In genomic region chr20:33676121-33676520, GRCh38 we compare ENCODE assay signal across 13 cellular contexts. TPM values are rescaled to one million over a fixed set of nuclear protein-coding genes. Genes with fewer than 3 reads are reported as not detected.
DNase-seq lines count a peak whose midpoint lies in the region; ATAC-seq and TF ChIP-seq lines count a peak whose summit lies in the region.
"Had no signal": no experiment of that assay in that cellular context is flagged by ENCODE, and none has a peak within 500 bp of the region (broad histone marks: within the 10 kb centered on the region; RNA-seq: fewer than 3 reads in every experiment).

No MANE protein-coding gene starts in this region.

- H3K4me3 Mint-ChIP-seq in MCF 10A (ENCODE audit: unreplicated experiment) = no peak overlapping the region
- H3K4me3 Mint-ChIP-seq in naive thymus-derived CD4-positive, alpha-beta T cell = peak overlapping the region in 6 of 10 donors; percentile 17 to 70 (median 50)

- no peak overlapping the region for H3K27ac Mint-ChIP-seq in MCF 10A (ENCODE audit: low read depth, unreplicated experiment)
- peak overlapping the region in 4 of 9 donors; percentile 14 to 63 (median 54) for H3K27ac Mint-ChIP-seq in naive thymus-derived CD4-positive, alpha-beta T cell

- H3K36me3 ChIP-seq in breast epithelium (no peaks in the 10 kb centered on the region), upper lobe of left lung (no peaks in the 10 kb centered on the region), SK-N-SH (replicated peaks in 1 of 2; ENCODE audit: control insufficient read depth in 1 of 2, insufficient read depth in 2 of 2, low read length in 1 of 2) (peaks cover 0 to 4% of the 10 kb centered on the region in 2 experiments)
- no peaks in the 10 kb centered on the region for H3K36me3 ChIP-seq in naive thymus-derived CD4-positive, alpha-beta T cell (ENCODE audit: control insufficient read depth in 2 of 3, insufficient read depth in 3 of 3, low read length in 3 of 3)

- no peak for DNase-seq in breast epithelium (ENCODE audit: low spot score in 2 of 2)
- no peak for DNase-seq in MCF 10A (ENCODE audit: unreplicated experiment)
- DNase-seq in naive thymus-derived CD4-positive, alpha-beta T cell = no peak
- no peak for DNase-seq in upper lobe of left lung
- no peak for DNase-seq in activated effector memory CD4-positive, alpha-beta T cell treated with anti-CD3 and anti-CD28 coated beads, Interleukin-2, amount 50 U/mL, for 16 hours
- DNase-seq in SK-N-SH = no peak
- no peak for DNase-seq in NCI-H2171 treated with DMSO at 0.1 percent for 48 hours (lab: John Stamatoyannopoulos, UW)
- DNase-seq: GF-D8, naive B cell, NCI-H1092, NCI-H526 had no signal

- H3K27me3 ChIP-seq in breast epithelium (no peaks in the 10 kb centered on the region), upper lobe of left lung (no peaks in the 10 kb centered on the region), SK-N-SH (ENCODE audit: insufficient read depth) (no peaks in the 10 kb centered on the region)
- H3K27me3 ChIP-seq in naive thymus-derived CD4-positive, alpha-beta T cell (ENCODE audit: control insufficient read depth in 2 of 2, insufficient read depth in 2 of 2, low read length in 2 of 2) = no peaks in the 10 kb centered on the region
- H3K27me3 ChIP-seq: SJSA1 had no signal

- H3K9ac ChIP-seq in SK-N-SH = no peak overlapping the region

- H3K4me1 Mint-ChIP-seq in MCF 10A (ENCODE audit: insufficient read depth, unreplicated experiment) = peaks cover 19% of the 10 kb centered on the region
- H3K4me1 Mint-ChIP-seq in naive thymus-derived CD4-positive, alpha-beta T cell = peaks cover 34 to 80% (median 56%) of the 10 kb centered on the region in 7 donors

- no peaks in the 10 kb centered on the region for H3K9me2 ChIP-seq in SK-N-SH

- intact Hi-C loops in breast epithelium (cut with DNase I; ENCODE audit: low total_unique reads) = no loop called here
- intact Hi-C loops in MCF 10A (cut with micrococcal nuclease) = no loop called here
- intact Hi-C loops in naive thymus-derived CD4-positive, alpha-beta T cell (cut with micrococcal nuclease) = no loop called here

- no peak for TF ChIP-seq POLR2A in breast epithelium (IDR thresholded peaks at IDR 0.05)
- no peak for TF ChIP-seq POLR2A in upper lobe of left lung (IDR thresholded peaks at IDR 0.05)

- TF ChIP-seq CTCF in breast epithelium (IDR thresholded peaks at IDR 0.05) = no peak
- no peak for TF ChIP-seq CTCF in MCF 10A (IDR thresholded peaks at IDR 0.05; ENCODE audit: unreplicated experiment)
- TF ChIP-seq CTCF in upper lobe of left lung (IDR thresholded peaks at IDR 0.05) = no peak
- no peak for TF ChIP-seq CTCF in SK-N-SH (IDR thresholded peaks at IDR 0.05)

- H3K27me3 Mint-ChIP-seq in MCF 10A (ENCODE audit: insufficient read depth, unreplicated experiment) = no peaks in the 10 kb centered on the region
- H3K27me3 Mint-ChIP-seq in naive thymus-derived CD4-positive, alpha-beta T cell = no peaks in the 10 kb centered on the region
- H3K27me3 Mint-ChIP-seq: naive B cell had no signal

- no peak overlapping the region for H3K4me2 ChIP-seq in SK-N-SH

- no peaks in the 10 kb centered on the region for H3K9me3 Mint-ChIP-seq in MCF 10A (ENCODE audit: unreplicated experiment)
- no peaks in the 10 kb centered on the region for H3K9me3 Mint-ChIP-seq in naive thymus-derived CD4-positive, alpha-beta T cell
- H3K9me3 Mint-ChIP-seq: naive B cell had no signal

- H3K4me1 ChIP-seq in breast epithelium (peaks cover 0 to 4% of the 10 kb centered on the region in 2 donors), upper lobe of left lung (peaks cover 19 to 44% (median 41%) of the 10 kb centered on the region in 4 donors), SK-N-SH (ENCODE audit: control insufficient read depth in 1 of 2, insufficient read depth in 2 of 2, low read depth in 1 of 2, low read length in 1 of 2) (peaks cover 8 to 28% of the 10 kb centered on the region in 2 experiments; a peak in 2 of 4 replicates)
- H3K4me1 ChIP-seq in naive thymus-derived CD4-positive, alpha-beta T cell (ENCODE audit: control insufficient read depth in 2 of 2, insufficient read depth in 2 of 2, low read length in 2 of 2) = peaks cover 23 to 46% of the 10 kb centered on the region in 2 donors

- no peak overlapping the region for H2AFZ ChIP-seq in SK-N-SH (ENCODE audit: low read depth)

- H3K79me2 ChIP-seq in SK-N-SH (ENCODE audit: insufficient read depth) = peaks cover 10% of the 10 kb centered on the region; the same call in 1 of the 2 replicates

- CTCF ChIA-PET in MCF 10A (lab: Yijun Ruan, JAX) (interaction anchor here (3.7 kb wide), 1 partner anchor 8 kb away, joined by 19 read pairs; the partner anchor contains the start of gene ACTL10), SK-N-SH (lab: Yijun Ruan, JAX) (interaction anchor here (1.2 to 2.1 kb wide), 2 partner anchors 9 to 56 kb away, joined by 5 read pairs; partner anchors contain the start of genes ACTL10 and ZNF341)
- CTCF ChIA-PET in naive thymus-derived CD4-positive, alpha-beta T cell (lab: Charles Lee) = interaction anchor here (1.0 kb wide), 1 partner anchor 9 kb away, joined by 3 read pairs; no protein-coding TSS in a partner anchor

- H3K4me3 ChIP-seq in breast epithelium (no peak overlapping the region), upper lobe of left lung (no peak overlapping the region), SK-N-SH (ENCODE audit: low read depth in 2 of 2, low read length in 1 of 2) (no peak overlapping the region)
- no peak overlapping the region for H3K4me3 ChIP-seq in naive thymus-derived CD4-positive, alpha-beta T cell (ENCODE audit: low read length)
- H3K4me3 ChIP-seq: SJSA1 had no signal

- POLR2A ChIA-PET in MCF 10A (lab: Yijun Ruan, JAX) = interaction anchor here (0.8 to 1.9 kb wide), 3 partner anchors 135 to 275 kb away, joined by 3 to 7 read pairs (median 3); partner anchors contain the start of genes CBFA2T2, CDK5RAP1 and CHMP4B
- POLR2A ChIA-PET in naive thymus-derived CD4-positive, alpha-beta T cell (lab: Charles Lee) = interaction anchor here (4.8 kb wide), 1 partner anchor 13 kb away, joined by 32 read pairs; the partner anchor contains the start of gene C20orf144
- POLR2A ChIA-PET in SK-N-SH (lab: Yijun Ruan, JAX) = interaction anchor here (1.7 kb wide), 1 partner anchor 9 kb away, joined by 7 read pairs; no protein-coding TSS in a partner anchor

- peak overlapping the region; percentile 84 to 93 for H3K27ac ChIP-seq in breast epithelium
- peak overlapping the region; percentile 65 for H3K27ac ChIP-seq in adipose tissue (ENCODE audit: low read depth, low read length)
- H3K27ac ChIP-seq in naive thymus-derived CD4-positive, alpha-beta T cell (ENCODE audit: low read depth, low read length) = no peak overlapping the region
- peak overlapping the region; percentile 77 to 91 (median 82) for H3K27ac ChIP-seq in upper lobe of left lung
- no peak overlapping the region for H3K27ac ChIP-seq in SK-N-SH (ENCODE audit: low read depth in 2 of 2, low read length in 1 of 2)
- H3K27ac ChIP-seq: SJSA1 had no signal

- H3F3A ChIP-seq in SK-N-SH (replicated peaks; ENCODE audit: insufficient read depth) = peaks cover 8% of the 10 kb centered on the region

- H4K20me1 ChIP-seq in SK-N-SH (ENCODE audit: insufficient read depth) = peaks cover 6% of the 10 kb centered on the region; the same call in 1 of the 2 replicates

- ATAC-seq in naive thymus-derived CD4-positive, alpha-beta T cell = no peak
- ATAC-seq in upper lobe of left lung (ENCODE audit: low FRiP score in 2 of 2) = no peak

- H3K36me3 Mint-ChIP-seq in MCF 10A (ENCODE audit: insufficient read depth, unreplicated experiment) = no peaks in the 10 kb centered on the region
- H3K36me3 Mint-ChIP-seq in naive thymus-derived CD4-positive, alpha-beta T cell = peaks cover 0 to 31% (median 0%) of the 10 kb centered on the region in 5 donors
- H3K36me3 Mint-ChIP-seq: naive B cell had no signal

- H3K9me3 ChIP-seq in breast epithelium (no peaks in the 10 kb centered on the region), upper lobe of left lung (no peaks in the 10 kb centered on the region), SK-N-SH (no peaks in the 10 kb centered on the region)
- no peaks in the 10 kb centered on the region for H3K9me3 ChIP-seq in naive thymus-derived CD4-positive, alpha-beta T cell (ENCODE audit: control insufficient read depth in 2 of 3, low read length in 3 of 3)
- H3K9me3 ChIP-seq: SJSA1 had no signal

- TF ChIP-seq EP300 in upper lobe of left lung (IDR thresholded peaks at IDR 0.05) = no peak
- no peak for TF ChIP-seq EP300 in SK-N-SH (IDR thresholded peaks at IDR 0.05; ENCODE audit: borderline replicate concordance in 1 of 2, low read depth in 1 of 2, low read length in 1 of 2)

- TF ChIP-seq RAD21 in SK-N-SH (IDR thresholded peaks at IDR 0.05; ENCODE audit: low read length) = no peak

- no TSS peak for BruUV-seq in MCF 10A (replicated peaks; lab: Mats Ljungman, UMichigan)

- 86 to 91% (median 88%) methylated on average over 11 of the region's 11 CpGs for WGBS in adipose tissue, 3 donors
- 89 to 98% methylated on average over 11 of the region's 11 CpGs for WGBS in upper lobe of left lung, 2 donors
- 97% methylated on average over 11 of the region's 11 CpGs for WGBS in SK-N-SH (ENCODE audit: low lambda C conversion rate)

RNA-seq across cellular contexts. Expression of gene NECAB3, which starts 1.9 kb away (rescaled TPM):
- 10 to 100 TPM; 23.4 to 37.3 (median 28.5) TPM for total RNA-seq in breast epithelium
- total RNA-seq in MCF 10A (2022) = 13.0 and 15.1 TPM in 2 replicates
- 10 to 100 TPM; 14.6 to 25.7 (median 19.6) TPM for polyA plus RNA-seq in adipose tissue
- 10 to 100 TPM; 10.8 to 46.8 (median 16.3) TPM for total RNA-seq in naive thymus-derived CD4-positive, alpha-beta T cell
- polyA plus RNA-seq in naive thymus-derived CD4-positive, alpha-beta T cell = 1 to 10 TPM; 2.3 to 2.7 TPM
- 100 to 1,000 TPM in 2 of 6 donors, 10 to 100 TPM in 4; 43.4 to 309 (median 90.6) TPM for total RNA-seq in upper lobe of left lung
- 20.1 and 25.1 TPM in 2 replicates for polyA plus RNA-seq in SK-N-SH (2012; rRNA removed)
- 5.8 and 10.6 TPM in 2 replicates for polyA plus RNA-seq in SK-N-SH (2012; cell fraction: cytosol; rRNA removed)
- 112 and 142 TPM in 2 replicates for polyA plus RNA-seq in SK-N-SH (2012; cell fraction: nucleus; rRNA removed)

RNA-seq across cellular contexts. Expression of gene ACTL10, which starts 9.4 kb away (rescaled TPM):
- total RNA-seq in breast epithelium (1 to 10 TPM; 1.4 to 3.4 (median 2.6) TPM), MCF 10A (2022) (1.7 and 3.2 TPM in 2 replicates), upper lobe of left lung (1 to 10 TPM in 5 of 6 donors, not detected in 1; 1.7 to 3.8 (median 2.1) TPM)
- polyA plus RNA-seq in adipose tissue (1 to 10 TPM in 1 of 3 donors, under 1 TPM in 2; 0.34 to 3.4 (median 0.61) TPM), SK-N-SH (2012; rRNA removed) (0.19 and 0.25 TPM in 2 replicates)
- total RNA-seq in naive thymus-derived CD4-positive, alpha-beta T cell = 1 to 10 TPM in 4 of 5 experiments, under 1 TPM in 1; 0.66 to 4.9 (median 3.2) TPM
- 1 to 10 TPM; 2.0 to 4.4 TPM for polyA plus RNA-seq in naive thymus-derived CD4-positive, alpha-beta T cell
- polyA plus RNA-seq in SK-N-SH (2012; cell fraction: cytosol; rRNA removed) = 0.09 and 0.20 TPM in 2 replicates
- polyA plus RNA-seq in SK-N-SH (2012; cell fraction: nucleus; rRNA removed) = 0.32 and 0.33 TPM in 2 replicates
- total RNA-seq: SJSA1 had no signal

RNA-seq across cellular contexts. Expression of gene E2F1, which starts 10.1 kb away (rescaled TPM):
- total RNA-seq in breast epithelium (1 to 10 TPM in 1 of 3 donors, under 1 TPM in 2; 0.33 to 2.2 (median 0.88) TPM), MCF 10A (2022) (1.4 and 3.7 TPM in 2 replicates), upper lobe of left lung (10 to 100 TPM in 1 of 6 donors, 1 to 10 TPM in 5; 5.5 to 12.9 (median 6.8) TPM)
- polyA plus RNA-seq in adipose tissue (1 to 10 TPM in 2 of 3 donors, under 1 TPM in 1; 0.59 to 2.0 (median 1.3) TPM), SK-N-SH (2012; rRNA removed) (12.4 and 15.0 TPM in 2 replicates)
- 10 to 100 TPM in 1 of 5 experiments, 1 to 10 TPM in 3, under 1 TPM in 1; 0.98 to 61.6 (median 1.6) TPM for total RNA-seq in naive thymus-derived CD4-positive, alpha-beta T cell
- polyA plus RNA-seq in naive thymus-derived CD4-positive, alpha-beta T cell = under 1 TPM in 1 of 2 donors, not detected in 1; 0.46 TPM
- polyA plus RNA-seq in SK-N-SH (2012; cell fraction: cytosol; rRNA removed) = 7.9 and 11.4 TPM in 2 replicates
- polyA plus RNA-seq in SK-N-SH (2012; cell fraction: nucleus; rRNA removed) = 32.7 and 45.1 TPM in 2 replicates

RNA-seq across cellular contexts. Expression of gene C20orf144, which starts 14.0 kb away (rescaled TPM):
- total RNA-seq in breast epithelium (under 1 TPM; 0.16 to 0.33 (median 0.29) TPM), MCF 10A (2022) (0.12 and 0.21 TPM in 2 replicates), upper lobe of left lung (not detected)
- polyA plus RNA-seq in adipose tissue (under 1 TPM; 0.05 to 0.11 (median 0.06) TPM), SK-N-SH (2012; rRNA removed) (0.12 and 0.13 TPM in 2 replicates)
- under 1 TPM in 4 of 5 experiments, not detected in 1; 0.17 to 0.79 (median 0.30) TPM for total RNA-seq in naive thymus-derived CD4-positive, alpha-beta T cell
- under 1 TPM in 1 of 2 donors, not detected in 1; 0.20 TPM for polyA plus RNA-seq in naive thymus-derived CD4-positive, alpha-beta T cell
- 0.10 and 0.18 TPM in 2 replicates for polyA plus RNA-seq in SK-N-SH (2012; cell fraction: cytosol; rRNA removed)
- polyA plus RNA-seq in SK-N-SH (2012; cell fraction: nucleus; rRNA removed) = 0.08 and 0.15 TPM in 2 replicates

RNA-seq across cellular contexts. Expression of gene PXMP4, which starts 44.0 kb away (rescaled TPM):
- total RNA-seq in breast epithelium (10 to 100 TPM in 1 of 3 donors, 1 to 10 TPM in 2; 7.9 to 14.3 (median 9.1) TPM), MCF 10A (2022) (3.9 and 5.2 TPM in 2 replicates), upper lobe of left lung (10 to 100 TPM; 18.4 to 80.2 (median 29.8) TPM)
- polyA plus RNA-seq in adipose tissue (1 to 10 TPM; 3.1 to 4.8 (median 4.6) TPM), SK-N-SH (2012; rRNA removed) (5.6 and 5.7 TPM in 2 replicates)
- total RNA-seq in naive thymus-derived CD4-positive, alpha-beta T cell = 10 to 100 TPM in 3 of 5 experiments, 1 to 10 TPM in 2; 4.5 to 14.3 (median 10.1) TPM
- 10 to 100 TPM in 1 of 2 donors, 1 to 10 TPM in 1; 9.1 to 18.7 TPM for polyA plus RNA-seq in naive thymus-derived CD4-positive, alpha-beta T cell
- 2.0 and 3.4 TPM in 2 replicates for polyA plus RNA-seq in SK-N-SH (2012; cell fraction: cytosol; rRNA removed)
- 2.9 and 4.0 TPM in 2 replicates for polyA plus RNA-seq in SK-N-SH (2012; cell fraction: nucleus; rRNA removed)

Comparison
In these comparisons a context has a peak if more than half of its experiments do, and no peak if none do; other contexts are left out.
1. H3K27ac ChIP-seq: peak in breast epithelium (2 of 2), adipose tissue (single experiment) and upper lobe of left lung (4 of 4); none in naive thymus-derived CD4-positive, alpha-beta T cell (single experiment) and SK-N-SH (0 of 2).